ENCODE assay signal across 8 cellular contexts in genomic region chr2:127080226-127080940, GRCh38. TPM values are rescaled to one million over a fixed set of nuclear protein-coding genes. Genes with fewer than 3 reads are reported as not detected.
A peak's percentile ranks its signal among the peaks of the same experiment; 100 is the strongest.
DNase-seq lines count a peak whose midpoint lies in the region; ATAC-seq and TF ChIP-seq lines count a peak whose summit lies in the region.

No MANE protein-coding gene starts in this region.

- peak overlapping the region; percentile 44; the same call in 1 of the 2 replicates for H3K9ac ChIP-seq in Karpas-422 (ENCODE audit: low read length)

- no peaks in the 10 kb centered on the region for H3K36me3 ChIP-seq in Karpas-422 (ENCODE audit: insufficient read depth, low read length)
- H3K36me3 ChIP-seq in spleen: peaks cover 0 to 16% (median 0%) of the 10 kb centered on the region in 6 donors

- H3K4me1 ChIP-seq in Karpas-422 (ENCODE audit: low read length) (peaks cover 21% of the 10 kb centered on the region), spleen (peaks cover 61 to 100% (median 82%) of the 10 kb centered on the region in 6 donors)

- H3K27ac ChIP-seq in Karpas-422 (ENCODE audit: low read length): no peak overlapping the region
- peak overlapping the region; percentile 83 for H3K27ac ChIP-seq in angular gyrus (ENCODE audit: low read depth, low read length)
- peak overlapping the region; percentile 68 to 97 (median 91) for H3K27ac ChIP-seq in spleen

- no peak for TF ChIP-seq POLR2A in spleen (IDR thresholded peaks at IDR 0.05)

- ATAC-seq in GM19395 (IDR thresholded peaks at IDR 0.05; ENCODE audit: unreplicated experiment) (peak; percentile 9), HG02571 (IDR thresholded peaks at IDR 0.05; ENCODE audit: unreplicated experiment) (no peak)

- no peaks in the 10 kb centered on the region for H3K27me3 ChIP-seq in Karpas-422 (ENCODE audit: low read length)
- H3K27me3 ChIP-seq in spleen (replicated peaks in 1 of 7): no peaks in the 10 kb centered on the region

- H3K4me3 ChIP-seq in Karpas-422 (ENCODE audit: low read length) (peak overlapping the region; percentile 58; the same call in 1 of the 2 replicates), spleen (peak overlapping the region; percentile 12 to 72 (median 39))

- DNase-seq in Karpas-422: no peak
- DNase-seq in spleen: peak; percentile 91
- DNase-seq in COLO668 (lab: John Stamatoyannopoulos, UW; ENCODE audit: unreplicated experiment): no peak
- DNase-seq in NCI-H526 (lab: John Stamatoyannopoulos, UW): no peak
- no peak for DNase-seq in ecto neural progenitor cell (ENCODE audit: low spot score)

- intact Hi-C loops in spleen (cut with DNase I; ENCODE audit: low total_unique reads): no loop called here

- H4K20me1 ChIP-seq in Karpas-422 (ENCODE audit: insufficient read depth, low read depth, low read length): no peaks in the 10 kb centered on the region

- no peak for TF ChIP-seq CTCF in spleen (IDR thresholded peaks at IDR 0.05 in 8 of 11, conservative IDR thresholded peaks at IDR 0.05 in 3 of 11)

- H3K9me3 ChIP-seq in Karpas-422 (ENCODE audit: low read length): no peaks in the 10 kb centered on the region
- H3K9me3 ChIP-seq in spleen: no peaks in the 10 kb centered on the region

- 25 to 60% (median 51%) methylated on average over 12 to 14 of the region's 14 CpGs for WGBS in spleen, 5 donors

- no peaks in the 10 kb centered on the region for H3K9me2 ChIP-seq in Karpas-422 (replicated peaks; ENCODE audit: insufficient read depth, low read length)

- H2AFZ ChIP-seq in Karpas-422 (ENCODE audit: low read length): no peak overlapping the region; the same call in 1 of the 2 replicates

- no peaks in the 10 kb centered on the region for H3K79me2 ChIP-seq in Karpas-422 (ENCODE audit: low read length)

- H3K4me2 ChIP-seq in Karpas-422 (ENCODE audit: low read depth, low read length, poor library complexity, severe bottlenecking): peak overlapping the region; percentile 59

RNA-seq across cellular contexts. Expression of gene BIN1, which starts 26.6 kb away (rescaled TPM):
- 8.4 and 17.8 TPM in 2 replicates for total RNA-seq in Karpas-422 (2014; rRNA removed; shearing (Covaris generic); ENCODE audit: low replicate concordance)
- total RNA-seq in spleen: 100 to 1,000 TPM in 2 of 7 donors, 10 to 100 TPM in 5; 60.0 to 123 (median 68.8) TPM
- 100 to 1,000 TPM in 1 of 3 donors, 10 to 100 TPM in 2; 57.2 to 106 (median 71.9) TPM for polyA plus RNA-seq in spleen
